ENCODE assay signal across 1 cellular context in the genomic region with DNA sequence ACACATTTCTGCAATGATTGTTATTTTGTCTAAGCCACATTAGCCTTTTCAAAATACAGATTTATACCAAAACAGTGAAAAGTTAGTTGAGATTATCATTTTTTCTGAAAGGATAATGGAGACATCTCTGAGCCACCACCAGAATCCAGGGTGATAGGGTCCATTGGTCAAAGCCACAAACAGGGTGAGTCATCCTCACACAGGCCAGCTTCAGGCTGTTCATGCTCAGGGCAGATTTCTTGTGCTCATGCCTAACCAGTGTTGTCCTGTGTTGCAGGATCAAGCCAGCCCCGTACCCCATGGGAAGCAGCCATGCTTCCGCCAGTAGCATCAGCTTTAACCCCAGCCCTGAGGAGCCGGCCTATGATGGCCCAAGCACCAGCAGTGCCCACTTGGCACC.
TF ChIP-seq lines count a peak whose summit lies in the region.

No MANE protein-coding gene starts in this region.

TF ChIP-seq in HCT116, 20 proteins besides CTCF, POLR2A, EP300 and RAD21:
- no peak for TF ChIP-seq SP1 (IDR thresholded peaks at IDR 0.05; ENCODE audit: low read depth)
- TF ChIP-seq SRF (IDR thresholded peaks at IDR 0.05; ENCODE audit: low read depth), result no peak
- no peak for TF ChIP-seq YY1 (IDR thresholded peaks at IDR 0.05; ENCODE audit: extremely low read depth, insufficient replicate concordance, low read depth, low read length)
- no peak for TF ChIP-seq ZFX (IDR thresholded peaks at IDR 0.05)
- no peak for TF ChIP-seq CBX3 (IDR thresholded peaks at IDR 0.05; ENCODE audit: low read depth)
- TF ChIP-seq EZH2 (IDR thresholded peaks at IDR 0.05), result no peak
- no peak for TF ChIP-seq SIN3A (IDR thresholded peaks at IDR 0.05; ENCODE audit: low read depth)
- no peak for TF ChIP-seq ELF1 (IDR thresholded peaks at IDR 0.05; ENCODE audit: borderline replicate concordance, low read depth)
- TF ChIP-seq FOSL1 (IDR thresholded peaks at IDR 0.05; ENCODE audit: low read depth), result no peak
- no peak for TF ChIP-seq TCF7L2 (IDR thresholded peaks at IDR 0.05; ENCODE audit: borderline replicate concordance, extremely low read depth, insufficient read depth, insufficient read length)
- TF ChIP-seq, protein P1, sequence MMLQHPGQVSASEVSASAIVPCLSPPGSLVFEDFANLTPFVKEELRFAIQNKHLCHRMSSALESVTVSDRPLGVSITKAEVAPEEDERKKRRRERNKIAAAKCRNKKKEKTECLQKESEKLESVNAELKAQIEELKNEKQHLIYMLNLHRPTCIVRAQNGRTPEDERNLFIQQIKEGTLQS (IDR thresholded peaks at IDR 0.05), result no peak
- TF ChIP-seq, protein P2, sequence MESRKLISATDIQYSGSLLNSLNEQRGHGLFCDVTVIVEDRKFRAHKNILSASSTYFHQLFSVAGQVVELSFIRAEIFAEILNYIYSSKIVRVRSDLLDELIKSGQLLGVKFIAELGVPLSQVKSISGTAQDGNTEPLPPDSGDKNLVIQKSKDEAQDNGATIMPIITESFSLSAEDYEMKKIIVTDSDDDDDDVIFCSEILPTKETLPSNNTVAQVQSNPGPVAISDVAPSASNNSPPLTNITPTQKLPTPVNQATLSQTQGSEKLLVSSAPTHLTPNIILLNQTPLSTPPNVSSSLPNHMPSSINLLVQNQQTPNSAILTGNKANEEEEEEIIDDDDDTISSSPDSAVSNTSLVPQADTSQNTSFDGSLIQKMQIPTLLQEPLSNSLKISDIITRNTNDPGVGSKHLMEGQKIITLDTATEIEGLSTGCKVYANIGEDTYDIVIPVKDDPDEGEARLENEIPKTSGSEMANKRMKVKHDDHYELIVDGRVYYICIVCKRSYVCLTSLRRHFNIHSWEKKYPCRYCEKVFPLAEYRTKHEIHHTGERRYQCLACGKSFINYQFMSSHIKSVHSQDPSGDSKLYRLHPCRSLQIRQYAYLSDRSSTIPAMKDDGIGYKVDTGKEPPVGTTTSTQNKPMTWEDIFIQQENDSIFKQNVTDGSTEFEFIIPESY (IDR thresholded peaks at IDR 0.05; ENCODE audit: extremely low read depth, insufficient replicate concordance, low read length), result no peak
- TF ChIP-seq ZNF274 (IDR thresholded peaks at IDR 0.05; ENCODE audit: low read depth, low read length), result no peak
- no peak for TF ChIP-seq POLR2AphosphoS5 (IDR thresholded peaks at IDR 0.05; ENCODE audit: low read depth, low read length)
- TF ChIP-seq, protein P3, sequence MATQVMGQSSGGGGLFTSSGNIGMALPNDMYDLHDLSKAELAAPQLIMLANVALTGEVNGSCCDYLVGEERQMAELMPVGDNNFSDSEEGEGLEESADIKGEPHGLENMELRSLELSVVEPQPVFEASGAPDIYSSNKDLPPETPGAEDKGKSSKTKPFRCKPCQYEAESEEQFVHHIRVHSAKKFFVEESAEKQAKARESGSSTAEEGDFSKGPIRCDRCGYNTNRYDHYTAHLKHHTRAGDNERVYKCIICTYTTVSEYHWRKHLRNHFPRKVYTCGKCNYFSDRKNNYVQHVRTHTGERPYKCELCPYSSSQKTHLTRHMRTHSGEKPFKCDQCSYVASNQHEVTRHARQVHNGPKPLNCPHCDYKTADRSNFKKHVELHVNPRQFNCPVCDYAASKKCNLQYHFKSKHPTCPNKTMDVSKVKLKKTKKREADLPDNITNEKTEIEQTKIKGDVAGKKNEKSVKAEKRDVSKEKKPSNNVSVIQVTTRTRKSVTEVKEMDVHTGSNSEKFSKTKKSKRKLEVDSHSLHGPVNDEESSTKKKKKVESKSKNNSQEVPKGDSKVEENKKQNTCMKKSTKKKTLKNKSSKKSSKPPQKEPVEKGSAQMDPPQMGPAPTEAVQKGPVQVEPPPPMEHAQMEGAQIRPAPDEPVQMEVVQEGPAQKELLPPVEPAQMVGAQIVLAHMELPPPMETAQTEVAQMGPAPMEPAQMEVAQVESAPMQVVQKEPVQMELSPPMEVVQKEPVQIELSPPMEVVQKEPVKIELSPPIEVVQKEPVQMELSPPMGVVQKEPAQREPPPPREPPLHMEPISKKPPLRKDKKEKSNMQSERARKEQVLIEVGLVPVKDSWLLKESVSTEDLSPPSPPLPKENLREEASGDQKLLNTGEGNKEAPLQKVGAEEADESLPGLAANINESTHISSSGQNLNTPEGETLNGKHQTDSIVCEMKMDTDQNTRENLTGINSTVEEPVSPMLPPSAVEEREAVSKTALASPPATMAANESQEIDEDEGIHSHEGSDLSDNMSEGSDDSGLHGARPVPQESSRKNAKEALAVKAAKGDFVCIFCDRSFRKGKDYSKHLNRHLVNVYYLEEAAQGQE (IDR thresholded peaks at IDR 0.05; ENCODE audit: low read depth), result no peak
- no peak for TF ChIP-seq EZH2phosphoT487 (IDR thresholded peaks at IDR 0.05; ENCODE audit: borderline replicate concordance)
